15 cellular contexts compared by ENCODE assay signal in genomic region chr1:200353232-200353631, GRCh38. TPM values are rescaled to one million over a fixed set of nuclear protein-coding genes. Genes with fewer than 3 reads are reported as not detected.
DNase-seq lines count a peak whose midpoint lies in the region; ATAC-seq and TF ChIP-seq lines count a peak whose summit lies in the region.
"Had no signal": no experiment of that assay in that cellular context is flagged by ENCODE, and none has a peak within 500 bp of the region (broad histone marks: within the 10 kb centered on the region; RNA-seq: fewer than 3 reads in every experiment).

No MANE protein-coding gene starts in this region.

- DNase-seq in CD8-positive, alpha-beta memory T cell = no peak
- no peak for DNase-seq in T-helper 17 cell
- peak; percentile 6 for DNase-seq in dermis blood vessel endothelial cell
- no peak for DNase-seq in osteoblast (ENCODE audit: insufficient read length, low spot score, missing footprints)
- DNase-seq in 8988T = no peak
- DNase-seq in NCI-H748 treated with DMSO at 0.1 percent for 48 hours (lab: John Stamatoyannopoulos, UW) = no peak
- DNase-seq in NCI-H345 (lab: John Stamatoyannopoulos, UW) = no peak
- no peak for DNase-seq in NCI-H2196 (lab: John Stamatoyannopoulos, UW; ENCODE audit: unreplicated experiment)
- DNase-seq: lower lobe of right lung; NCI-H1092 treated with DMSO at 0.1 percent for 48 hours; NCI-H446 treated with DMSO at 0.1 percent for 48 hours; right cardiac atrium; stimulated activated CD4-positive, alpha-beta T cell treated with anti-CD3 and anti-CD28 coated beads, Interleukin-4, amount 100 ng/mL, for 1 hour had no signal

- H3K9me3 Mint-ChIP-seq in CD8-positive, alpha-beta memory T cell = no peaks in the 10 kb centered on the region
- H3K9me3 Mint-ChIP-seq: neural crest cell had no signal

- no peaks in the 10 kb centered on the region for H3K9me3 ChIP-seq in CD8-positive, alpha-beta memory T cell (ENCODE audit: low read length)
- H3K9me3 ChIP-seq in T-helper 17 cell (ENCODE audit: control insufficient read depth, low read length, poor library complexity, severe bottlenecking) = no peaks in the 10 kb centered on the region
- H3K9me3 ChIP-seq in osteoblast (ENCODE audit: low read depth, low read length) = no peaks in the 10 kb centered on the region
- H3K9me3 ChIP-seq: lower lobe of right lung had no signal

- H3K4me1 Mint-ChIP-seq in CD8-positive, alpha-beta memory T cell = peaks cover 31 to 40% (median 38%) of the 10 kb centered on the region in 3 donors
- peaks cover 20% of the 10 kb centered on the region for H3K4me1 Mint-ChIP-seq in T-helper 17 cell

- H3K27me3 ChIP-seq in CD8-positive, alpha-beta memory T cell (ENCODE audit: insufficient read depth, low read length, poor library complexity, severe bottlenecking) = no peaks in the 10 kb centered on the region
- H3K27me3 ChIP-seq in osteoblast (ENCODE audit: insufficient read depth, low read length) = no peaks in the 10 kb centered on the region

- no peaks in the 10 kb centered on the region for H4K20me1 ChIP-seq in osteoblast (ENCODE audit: insufficient read depth, low read length)

- CTCF ChIA-PET in CD8-positive, alpha-beta memory T cell (lab: Charles Lee) = no interaction called here

- H3K4me2 ChIP-seq in osteoblast (ENCODE audit: insufficient read depth, low read length) = peak overlapping the region; percentile 15

- no peak overlapping the region for H3K4me3 ChIP-seq in CD8-positive, alpha-beta memory T cell (ENCODE audit: low read length)
- no peak overlapping the region for H3K4me3 ChIP-seq in osteoblast (ENCODE audit: insufficient read depth, low read length)
- H3K4me3 ChIP-seq: lower lobe of right lung had no signal

- H3K36me3 Mint-ChIP-seq in CD8-positive, alpha-beta memory T cell = peaks cover 0 to 2% (median 0%) of the 10 kb centered on the region in 3 donors
- H3K36me3 Mint-ChIP-seq in T-helper 17 cell (ENCODE audit: low read depth) = peaks cover 2% of the 10 kb centered on the region

- H2AFZ ChIP-seq in osteoblast (ENCODE audit: low read length) = peak overlapping the region; percentile 45

- no peak overlapping the region for H3K27ac ChIP-seq in CD8-positive, alpha-beta memory T cell (ENCODE audit: low read depth, low read length)
- peak overlapping the region; percentile 98 for H3K27ac ChIP-seq in osteoblast (ENCODE audit: low read depth, low read length)
- H3K27ac ChIP-seq: VCaP had no signal

- H3K36me3 ChIP-seq in CD8-positive, alpha-beta memory T cell (ENCODE audit: insufficient read depth, low read length) = no peaks in the 10 kb centered on the region
- no peaks in the 10 kb centered on the region for H3K36me3 ChIP-seq in osteoblast (ENCODE audit: insufficient read depth, low read length)
- H3K36me3 ChIP-seq: lower lobe of right lung had no signal

- TF ChIP-seq CTCF in osteoblast (IDR thresholded peaks at IDR 0.05; ENCODE audit: extremely low read depth, low read depth, low read length) = no peak

- H3K79me2 ChIP-seq in osteoblast (ENCODE audit: insufficient read depth, low read length) = no peaks in the 10 kb centered on the region

- H3K4me3 Mint-ChIP-seq in CD8-positive, alpha-beta memory T cell = peak overlapping the region in 5 of 7 donors; percentile 42 to 73 (median 67)
- H3K4me3 Mint-ChIP-seq in T-helper 17 cell = peak overlapping the region; percentile 53
- H3K4me3 Mint-ChIP-seq: neural crest cell had no signal

- H3K27me3 Mint-ChIP-seq in CD8-positive, alpha-beta memory T cell = no peaks in the 10 kb centered on the region
- H3K27me3 Mint-ChIP-seq in T-helper 17 cell = no peaks in the 10 kb centered on the region

- H3K4me1 ChIP-seq in CD8-positive, alpha-beta memory T cell (ENCODE audit: insufficient read depth, low read length) = peaks cover 16% of the 10 kb centered on the region
- H3K4me1 ChIP-seq in osteoblast (ENCODE audit: insufficient read depth, low read length) = peaks cover 27% of the 10 kb centered on the region

- peak overlapping the region in 5 of 8 donors; percentile 47 to 93 (median 89) for H3K27ac Mint-ChIP-seq in CD8-positive, alpha-beta memory T cell
- peak overlapping the region; percentile 60 for H3K27ac Mint-ChIP-seq in T-helper 17 cell

- ATAC-seq in T-helper 17 cell = no peak
- ATAC-seq: lower lobe of right lung, right cardiac atrium had no signal

- POLR2A ChIA-PET in CD8-positive, alpha-beta memory T cell (lab: Charles Lee) = no interaction called here

RNA-seq across cellular contexts. Expression of gene ZNF281, which starts 56.6 kb away (rescaled TPM):
- 10 to 100 TPM; 19.1 to 19.5 TPM for total RNA-seq in CD8-positive, alpha-beta memory T cell
- 32.1 TPM for polyA plus RNA-seq in CD8-positive, alpha-beta memory T cell
- 10 to 100 TPM; 21.9 to 28.7 TPM for total RNA-seq in T-helper 17 cell
- total RNA-seq in dermis blood vessel endothelial cell = 23.5 TPM in 2 replicates
- 37.7 and 45.6 TPM in 2 replicates for total RNA-seq in osteoblast
